8 cellular contexts compared by ENCODE assay signal in genomic region chr3:129439381-129439816, GRCh38. TPM values are rescaled to one million over a fixed set of nuclear protein-coding genes. Genes with fewer than 3 reads are reported as not detected.
A peak's percentile ranks its signal among the peaks of the same experiment; 100 is the strongest.
DNase-seq lines count a peak whose midpoint lies in the region; ATAC-seq and TF ChIP-seq lines count a peak whose summit lies in the region.

No MANE protein-coding gene starts in this region.

- H3K27ac Mint-ChIP-seq in brain (peak overlapping the region; percentile 96 to 98 (median 97)), immature natural killer cell (peak overlapping the region; percentile 91 to 99 (median 98))

- DNase-seq in NCI-H510A treated with DMSO at 0.1 percent for 48 hours (lab: John Stamatoyannopoulos, UW): peak; percentile 7
- DNase-seq in NCI-H510A (lab: John Stamatoyannopoulos, UW): no peak
- no peak for DNase-seq in SK-N-MC (ENCODE audit: low read depth, low spot score)
- no peak for DNase-seq in immature natural killer cell
- peak; percentile 37 for DNase-seq in stimulated activated CD4-positive, alpha-beta T cell treated with anti-CD3 and anti-CD28 coated beads, Interleukin-1b, Interleukin-23, amount 100 ng/mL, for 48 hours
- DNase-seq in AG08395 (ENCODE audit: low spot score): no peak

- H3K9me3 Mint-ChIP-seq in brain (peaks cover 0 to 3% (median 0%) of the 10 kb centered on the region in 5 experiments), immature natural killer cell (no peaks in the 10 kb centered on the region)

- H3K27me3 Mint-ChIP-seq in brain: peaks cover 5% of the 10 kb centered on the region
- peaks cover 6 to 10% (median 6%) of the 10 kb centered on the region in 3 donors for H3K27me3 Mint-ChIP-seq in immature natural killer cell (ENCODE audit: low read depth in 3 of 3)

- peak overlapping the region; percentile 96 for H3K4me3 ChIP-seq in SK-N-MC

- H3K4me3 Mint-ChIP-seq in brain (peak overlapping the region; percentile 93 to 99 (median 95)), immature natural killer cell (peak overlapping the region; percentile 92 to 98 (median 96))

- H3K36me3 ChIP-seq in SK-N-MC (ENCODE audit: insufficient read depth, low read length): peaks cover 42% of the 10 kb centered on the region

- H3K9ac ChIP-seq in SK-N-MC (ENCODE audit: insufficient read length): peak overlapping the region; percentile 95

- H3K9me3 ChIP-seq in SK-N-MC (ENCODE audit: low read depth, low read length): no peaks in the 10 kb centered on the region

- H3K4me1 Mint-ChIP-seq in brain (peaks cover 88% of the 10 kb centered on the region), immature natural killer cell (peaks cover 47 to 81% of the 10 kb centered on the region in 2 donors)

- TF ChIP-seq CTCF in brain (conservative IDR thresholded peaks at IDR 0.05): no peak

- peaks cover 24% of the 10 kb centered on the region for H3K36me3 Mint-ChIP-seq in brain
- H3K36me3 Mint-ChIP-seq in immature natural killer cell: peaks cover 6 to 26% (median 16%) of the 10 kb centered on the region in 3 donors

- ATAC-seq in HG03378 (IDR thresholded peaks at IDR 0.05; ENCODE audit: unreplicated experiment): peak; percentile 15

- H3K27ac ChIP-seq in SK-N-MC: peak overlapping the region; percentile 72

RNA-seq across cellular contexts. Expression of gene MBD4, which starts 0.3 kb away (rescaled TPM):
- polyA plus RNA-seq in brain (ENCODE audit: insufficient read depth, low read depth, low replicate concordance) (15.6 TPM), immature natural killer cell (10 to 100 TPM; 26.5 to 36.0 (median 29.2) TPM)

RNA-seq across cellular contexts. Expression of gene IFT122, which starts 0.6 kb away (rescaled TPM):
- polyA plus RNA-seq in brain (ENCODE audit: insufficient read depth, low read depth, low replicate concordance) (39.4 TPM), immature natural killer cell (1 to 10 TPM; 5.7 to 7.0 (median 6.0) TPM)

RNA-seq across cellular contexts. Expression of gene EFCAB12, which starts 11.0 kb away (rescaled TPM):
- 1.4 TPM for polyA plus RNA-seq in brain (ENCODE audit: insufficient read depth, low read depth, low replicate concordance)
- under 1 TPM in 1 of 3 donors, not detected in 2; 0.12 TPM for polyA plus RNA-seq in immature natural killer cell

Comparison
In these comparisons a context has a peak if more than half of its experiments do, and no peak if none do; other contexts are left out.
1. DNase-seq: peak in NCI-H510A treated with DMSO at 0.1 percent for 48 hours (single experiment) and stimulated activated CD4-positive, alpha-beta T cell treated with anti-CD3 and anti-CD28 coated beads, Interleukin-1b, Interleukin-23, amount 100 ng/mL, for 48 hours (single experiment); none in NCI-H510A (single experiment), SK-N-MC (single experiment), immature natural killer cell (0 of 3) and AG08395 (single experiment).